8 cellular contexts compared by ENCODE assay signal in the genomic region with DNA sequence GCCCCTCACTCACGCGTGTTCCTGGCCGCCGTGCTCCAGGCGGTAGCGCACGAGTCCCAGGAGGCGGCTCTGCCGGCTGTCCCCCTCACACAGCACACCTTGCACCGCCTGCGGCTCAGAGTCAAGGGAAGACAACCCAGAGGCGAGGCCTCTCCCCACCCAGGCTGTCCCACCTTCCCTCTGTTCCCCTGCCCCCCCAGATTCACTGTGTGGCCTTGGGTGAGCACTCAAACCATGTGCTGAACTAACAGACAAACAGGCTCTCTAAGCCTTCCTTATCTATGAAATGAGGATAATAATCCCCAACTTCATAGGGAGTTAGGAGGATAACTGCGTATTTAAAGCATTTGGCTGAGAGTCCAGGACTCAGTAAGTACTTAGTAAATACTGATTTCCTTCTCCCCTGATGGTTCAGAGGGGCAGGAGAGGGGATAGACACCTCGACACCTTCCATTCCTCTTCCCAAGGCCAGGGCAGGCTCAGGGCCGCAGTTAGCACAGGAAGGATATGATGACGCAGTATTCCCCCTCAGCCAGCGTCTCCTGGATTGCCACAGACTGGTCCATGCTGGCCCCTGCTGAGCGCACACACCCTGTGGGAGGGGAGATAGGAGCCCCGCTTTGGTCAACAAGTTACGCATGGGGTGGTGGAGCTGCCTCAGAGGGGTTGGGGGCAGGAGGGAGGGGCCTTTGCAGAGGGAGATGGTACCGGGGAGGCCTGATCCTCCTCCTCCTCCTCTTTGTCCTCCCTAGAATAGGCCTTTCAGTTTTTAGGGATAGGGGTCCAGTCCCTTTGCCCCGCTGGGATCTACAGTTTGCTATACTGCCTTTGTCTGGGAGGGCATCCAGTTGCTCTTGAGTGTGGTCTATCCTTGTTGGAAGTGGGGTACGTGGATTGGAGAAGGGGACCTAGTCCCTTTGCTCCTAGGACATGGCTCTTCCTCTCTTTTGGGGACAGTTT. TPM values are rescaled to one million over a fixed set of nuclear protein-coding genes. Genes with fewer than 3 reads are reported as not detected.
DNase-seq lines count a peak whose midpoint lies in the region; ATAC-seq and TF ChIP-seq lines count a peak whose summit lies in the region.

No MANE protein-coding gene starts in this region.

- peaks cover 15 to 28% (median 17%) of the 10 kb centered on the region in 3 donors for H3K4me1 Mint-ChIP-seq in naive B cell

- H3K27ac Mint-ChIP-seq in naive B cell: peak overlapping the region in 2 of 6 donors; percentile 67 to 76

- no peaks in the 10 kb centered on the region for H3K4me1 ChIP-seq in aorta (ENCODE audit: control insufficient read depth in 1 of 2, insufficient read depth in 2 of 2, low read length in 2 of 2)

- peak overlapping the region; percentile 67 to 83 for H3K27ac ChIP-seq in aorta (ENCODE audit: low read depth in 1 of 2, low read length in 2 of 2)

- intact Hi-C loops in aorta (cut with DNase I): no loop called here

- H3K27me3 Mint-ChIP-seq in naive B cell: no peaks in the 10 kb centered on the region

- peak overlapping the region; percentile 82 to 97 (median 96) for H3K4me3 Mint-ChIP-seq in naive B cell

- no peaks in the 10 kb centered on the region for H3K36me3 ChIP-seq in aorta (ENCODE audit: control insufficient read depth in 1 of 2, insufficient read depth in 2 of 2, low read length in 1 of 2)

- H3K27me3 ChIP-seq in aorta (ENCODE audit: control insufficient read depth in 1 of 2, insufficient read depth in 2 of 2, low read length in 1 of 2): no peaks in the 10 kb centered on the region

- H3K4me3 ChIP-seq in fibroblast of mammary gland (ENCODE audit: control insufficient read depth, low read depth, low read length) (peak overlapping the region; percentile 83), aorta (ENCODE audit: low read length in 2 of 2) (peak overlapping the region; percentile 73 to 78)

- peak in 1 of 2 donors; percentile 6 for ATAC-seq in naive B cell (ENCODE audit: low read depth in 2 of 2)
- peak; percentile 91 for ATAC-seq in aorta (ENCODE audit: low FRiP score)

- DNase-seq in Ammon's horn (ENCODE audit: low spot score): peak; percentile 27
- peak; percentile 60 for DNase-seq in H4 (ENCODE audit: low spot score)
- DNase-seq in UCSD-AML1 (lab: John Stamatoyannopoulos, UW; ENCODE audit: unreplicated experiment): peak; percentile 83
- DNase-seq in fibroblast of mammary gland (ENCODE audit: low read depth): peak; percentile 90
- no peak for DNase-seq in naive B cell
- DNase-seq in aorta: peak; percentile 84 to 91
- no peak for DNase-seq in stimulated activated naive CD4-positive, alpha-beta T cell (lab: John Stamatoyannopoulos, UW)
- no peak for DNase-seq in central memory CD4-positive, alpha-beta T cell

- TF ChIP-seq CTCF in fibroblast of mammary gland (conservative IDR thresholded peaks at IDR 0.05; ENCODE audit: control insufficient read depth, insufficient read depth, low read depth, low read length): no peak

- 47 to 53% methylated on average over 21 to 23 of the region's 23 CpGs for WGBS in aorta, 2 donors

- H3K9me3 ChIP-seq in aorta (ENCODE audit: control insufficient read depth, low read length): no peaks in the 10 kb centered on the region

- no peaks in the 10 kb centered on the region for H3K36me3 Mint-ChIP-seq in naive B cell

- H3K9me3 Mint-ChIP-seq in naive B cell: no peaks in the 10 kb centered on the region

RNA-seq across cellular contexts. Expression of a gene that starts 0.8 kb away (rescaled TPM):
- total RNA-seq in H4 (2014; rRNA removed; shearing (Covaris generic)): 10.3 and 11.7 TPM in 2 replicates
- polyA plus RNA-seq in naive B cell (ENCODE audit: low read depth in 6 of 6) (10 to 100 TPM; 15.7 to 25.5 (median 22.3) TPM), aorta (10 to 100 TPM in 1 of 2 donors, 1 to 10 TPM in 1; 6.4 to 28.3 TPM)
- 10 to 100 TPM; 38.4 to 52.2 TPM for total RNA-seq in aorta

RNA-seq across cellular contexts. Expression of a gene that starts 43.8 kb away (rescaled TPM):
- total RNA-seq in H4 (2014; rRNA removed; shearing (Covaris generic)): 124 and 163 TPM in 2 replicates
- 100 to 1,000 TPM in 4 of 6 donors, 10 to 100 TPM in 2; 81.3 to 109 (median 101) TPM for polyA plus RNA-seq in naive B cell (ENCODE audit: low read depth in 6 of 6)
- 10 to 100 TPM; 52.5 to 56.9 TPM for total RNA-seq in aorta
- 10 to 100 TPM; 18.8 to 29.0 TPM for polyA plus RNA-seq in aorta

RNA-seq across cellular contexts. Expression of a gene that starts 59.3 kb away (rescaled TPM):
- 16.5 and 20.3 TPM in 2 replicates for total RNA-seq in H4 (2014; rRNA removed; shearing (Covaris generic))
- polyA plus RNA-seq in naive B cell (ENCODE audit: low read depth in 6 of 6) (1 to 10 TPM in 5 of 6 donors, under 1 TPM in 1; 0.88 to 5.1 (median 1.8) TPM), aorta (10 to 100 TPM; 29.9 to 53.1 TPM)
- total RNA-seq in aorta: 10 to 100 TPM; 43.4 to 67.9 TPM

Comparison
In these comparisons a context has a peak if more than half of its experiments do, and no peak if none do; other contexts are left out.
1. DNase-seq: peak in Ammon's horn (single experiment), H4 (single experiment), UCSD-AML1 (single experiment), fibroblast of mammary gland (single experiment) and aorta (2 of 2); none in naive B cell (single experiment), stimulated activated naive CD4-positive, alpha-beta T cell (0 of 6) and central memory CD4-positive, alpha-beta T cell (single experiment).